ENCODE assay signal across 19 cellular contexts in the genomic region with DNA sequence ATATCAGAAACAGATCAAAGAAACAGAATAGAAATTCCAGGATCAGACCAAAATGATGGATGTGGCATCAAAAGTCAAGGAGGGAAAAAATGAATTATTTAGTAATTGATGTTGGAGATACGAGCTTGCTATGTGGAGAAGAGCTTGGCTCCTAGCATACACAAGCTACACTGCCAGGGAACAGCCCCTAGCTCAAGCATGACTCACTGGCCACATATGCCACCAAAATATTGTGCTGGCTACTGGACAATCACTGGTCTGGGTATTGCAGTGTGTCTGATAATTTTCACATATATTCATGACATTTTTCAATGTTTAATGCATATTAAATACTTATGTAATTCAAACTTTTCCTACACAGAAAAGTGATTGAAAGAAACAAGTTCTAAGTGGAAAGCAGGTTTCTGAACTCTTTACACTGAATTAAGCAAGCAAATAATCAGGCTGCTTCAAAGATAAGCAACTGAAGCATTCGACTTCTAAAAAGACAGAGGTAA.
"Had no signal": no experiment of that assay in that cellular context is flagged by ENCODE, and none has a peak within 500 bp of the region (broad histone marks: within the 10 kb centered on the region; RNA-seq: fewer than 3 reads in every experiment).

No MANE protein-coding gene starts in this region.

- H3K4me2 ChIP-seq: neural progenitor cell had no signal

- H3K36me3 ChIP-seq: neural progenitor cell, prostate gland, right atrium auricular region, tibial nerve, vagina had no signal

- H3K4me3 Mint-ChIP-seq: activated CD4-positive, alpha-beta T cell treated with anti-CD3 and anti-CD28 coated beads, Interleukin-2, amount 10 ng/mL, durations not matched to agents 24 days and 14 days; activated CD8-positive, alpha-beta T cell treated with anti-CD3 and anti-CD28 coated beads, Interleukin-2, amount 10 ng/mL, durations not matched to agents 7 days and 5 days; activated naive CD4-positive, alpha-beta T cell treated with anti-CD3 and anti-CD28 coated beads, Interleukin-2, amount 10 ng/mL, durations not matched to agents 7 days and 5 days; activated T-cell treated with anti-CD3 and anti-CD28 coated beads, Interleukin-2, amount 50 U/mL, for 4 hours; naive thymus-derived CD4-positive, alpha-beta T cell; neural progenitor cell had no signal

- H3K36me3 Mint-ChIP-seq: activated naive CD4-positive, alpha-beta T cell treated with anti-CD3 and anti-CD28 coated beads, Interleukin-2, amount 10 ng/mL, durations not matched to agents 7 days and 5 days; neural progenitor cell had no signal

- H3K27ac ChIP-seq: neural progenitor cell, prostate gland, right atrium auricular region, skin epidermis, tibial nerve, vagina had no signal

- H3K27ac Mint-ChIP-seq: activated CD4-positive, alpha-beta T cell treated with anti-CD3 and anti-CD28 coated beads, Interleukin-2, amount 10 ng/mL, durations not matched to agents 24 days and 14 days; activated CD8-positive, alpha-beta T cell treated with anti-CD3 and anti-CD28 coated beads, Interleukin-2, amount 10 ng/mL, durations not matched to agents 7 days and 5 days; activated naive CD4-positive, alpha-beta T cell treated with anti-CD3 and anti-CD28 coated beads, Interleukin-2, amount 10 ng/mL, durations not matched to agents 7 days and 5 days; neural progenitor cell had no signal

- H2AFZ ChIP-seq: neural progenitor cell had no signal

- H3K4me1 ChIP-seq: prostate gland had no signal

- H3K27me3 ChIP-seq: neural progenitor cell, right atrium auricular region, tibial nerve, vagina had no signal

- H3K9me3 Mint-ChIP-seq: activated CD4-positive, alpha-beta T cell treated with anti-CD3 and anti-CD28 coated beads, Interleukin-2, amount 10 ng/mL, durations not matched to agents 24 days and 14 days had no signal

- H3K9me3 ChIP-seq: prostate gland, vagina had no signal

- H3K4me3 ChIP-seq: neural progenitor cell, prostate gland, right atrium auricular region, skin epidermis, tibial nerve, vagina had no signal

- DNase-seq: activated CD4-positive, alpha-beta T cell treated with anti-CD3 and anti-CD28 coated beads, Interleukin-2, amount 10 ng/mL, durations not matched to agents 24 days and 14 days; activated CD8-positive, alpha-beta T cell treated with anti-CD3 and anti-CD28 coated beads, Interleukin-2, amount 10 ng/mL, durations not matched to agents 7 days and 5 days; activated effector memory CD4-positive, alpha-beta T cell treated with Interleukin-2 at 50 U/mL for 16 hours; activated naive CD4-positive, alpha-beta T cell treated with anti-CD3 and anti-CD28 coated beads, Interleukin-2, amount 10 ng/mL, durations not matched to agents 7 days and 5 days; activated T-cell treated with anti-CD3 and anti-CD28 coated beads, Interleukin-2, amount 50 U/mL, for 4 hours; cerebellar nuclear complex; cortex of kidney; erythroblast; left cardiac atrium; mesenchymal stem cell; naive thymus-derived CD4-positive, alpha-beta T cell; stimulated activated naive CD8-positive, alpha-beta T cell treated with anti-CD3 and anti-CD28 coated beads, Interleukin-15, Interleukin-2, amounts not matched to agents 100 U/mL and 50 U/mL, for 24 hours; T1000 had no signal
